Comparison of ENCODE assay signal across 14 cellular contexts in genomic region chr4:185018834-185019450, GRCh38. TPM values are rescaled to one million over a fixed set of nuclear protein-coding genes. Genes with fewer than 3 reads are reported as not detected.
A peak's percentile ranks its signal among the peaks of the same experiment; 100 is the strongest.
DNase-seq lines count a peak whose midpoint lies in the region; ATAC-seq and TF ChIP-seq lines count a peak whose summit lies in the region.
"Had no signal": no experiment of that assay in that cellular context is flagged by ENCODE, and none has a peak within 500 bp of the region (broad histone marks: within the 10 kb centered on the region; RNA-seq: fewer than 3 reads in every experiment).

No MANE protein-coding gene starts in this region.

- H3K27ac ChIP-seq in 22Rv1, result peak overlapping the region; percentile 46; the same call in 1 of the 2 replicates
- no peak overlapping the region for H3K27ac ChIP-seq in ascending aorta
- H3K27ac ChIP-seq in lower lobe of right lung, result no peak overlapping the region
- H3K27ac ChIP-seq in RWPE1, result no peak overlapping the region
- H3K27ac ChIP-seq: BLaER1 treated with 17β-estradiol and CSF1 and Interleukin-3, amounts not matched to agents 10 nM and 100 nM had no signal

- H3K9me3 ChIP-seq in ascending aorta (no peaks in the 10 kb centered on the region), lower lobe of right lung (no peaks in the 10 kb centered on the region)

- TF ChIP-seq CTCF in 22Rv1 (IDR thresholded peaks at IDR 0.05) (no peak), ascending aorta (IDR thresholded peaks at IDR 0.05) (no peak), lower lobe of right lung (IDR thresholded peaks at IDR 0.05) (no peak), GM10266 (IDR thresholded peaks at IDR 0.05; ENCODE audit: control insufficient read depth, insufficient read depth, low read depth, missing control alignments) (no peak), RWPE1 (conservative IDR thresholded peaks at IDR 0.05; ENCODE audit: low read depth) (no peak)

- CTCF ChIA-PET in RWPE1 (lab: Yijun Ruan, JAX), result interaction anchor here (0.7 to 1.1 kb wide), 2 partner anchors 115 to 165 kb away, joined by 3 to 5 read pairs; no protein-coding TSS in a partner anchor

- peak overlapping the region; percentile 42 to 58 for H3K4me3 ChIP-seq in ascending aorta
- peak overlapping the region; percentile 27 for H3K4me3 ChIP-seq in lower lobe of right lung

- peak; percentile 50 for DNase-seq in ELF-1 (ENCODE audit: low read depth, low spot score)
- DNase-seq in ascending aorta (ENCODE audit: low spot score in 2 of 2), result no peak
- peak; percentile 69 for DNase-seq in lower lobe of right lung
- DNase-seq in NCI-H2107 (lab: John Stamatoyannopoulos, UW), result no peak
- DNase-seq in GM10266 (ENCODE audit: extremely low spot score), result no peak
- no peak for DNase-seq in RWPE1 (ENCODE audit: low spot score)
- DNase-seq: GF-D8; NCI-H1092; SHP77; stimulated activated CD4-positive, alpha-beta T cell treated with anti-CD3 and anti-CD28 coated beads, Interleukin-1b, Interleukin-23, amount 100 ng/mL, for 48 hours had no signal

- peaks cover 14% of the 10 kb centered on the region for H3K27me3 ChIP-seq in ascending aorta
- H3K27me3 ChIP-seq in lower lobe of right lung (ENCODE audit: low read depth), result peaks cover 97% of the 10 kb centered on the region

- intact Hi-C loops in ascending aorta (cut with DNase I), result no loop called here
- intact Hi-C loops in lower lobe of right lung (cut with DNase I), result no loop called here

- POLR2A ChIA-PET in RWPE1 (lab: Yijun Ruan, JAX; ENCODE audit: low non-redundant PET), result no interaction called here

- H3K4me1 ChIP-seq in ascending aorta, result peaks cover 3 to 23% of the 10 kb centered on the region in 2 donors
- H3K4me1 ChIP-seq in lower lobe of right lung, result peaks cover 25% of the 10 kb centered on the region

- no peaks in the 10 kb centered on the region for H3K36me3 ChIP-seq in ascending aorta
- no peaks in the 10 kb centered on the region for H3K36me3 ChIP-seq in lower lobe of right lung
- H3K36me3 ChIP-seq: BLaER1 treated with 17β-estradiol and CSF1 and Interleukin-3, amounts not matched to agents 10 nM and 100 nM had no signal

- ATAC-seq in lower lobe of right lung (peak; percentile 67 to 77), HG03135 (IDR thresholded peaks at IDR 0.05; ENCODE audit: unreplicated experiment) (no peak)

RNA-seq across cellular contexts. Expression of gene HELT, which starts 0.7 kb away (rescaled TPM):
- total RNA-seq in ascending aorta, result not detected
- 0.97 TPM for total RNA-seq in lower lobe of right lung
- total RNA-seq: HT-29 had no signal

Comparison
In these comparisons a context has a peak if more than half of its experiments do, and no peak if none do; other contexts are left out.
1. DNase-seq: peak in ELF-1 (single experiment) and lower lobe of right lung (single experiment); none in ascending aorta (0 of 2), NCI-H2107 (single experiment), GM10266 (single experiment) and RWPE1 (single experiment).